25 cellular contexts compared by ENCODE assay signal in the genomic region with DNA sequence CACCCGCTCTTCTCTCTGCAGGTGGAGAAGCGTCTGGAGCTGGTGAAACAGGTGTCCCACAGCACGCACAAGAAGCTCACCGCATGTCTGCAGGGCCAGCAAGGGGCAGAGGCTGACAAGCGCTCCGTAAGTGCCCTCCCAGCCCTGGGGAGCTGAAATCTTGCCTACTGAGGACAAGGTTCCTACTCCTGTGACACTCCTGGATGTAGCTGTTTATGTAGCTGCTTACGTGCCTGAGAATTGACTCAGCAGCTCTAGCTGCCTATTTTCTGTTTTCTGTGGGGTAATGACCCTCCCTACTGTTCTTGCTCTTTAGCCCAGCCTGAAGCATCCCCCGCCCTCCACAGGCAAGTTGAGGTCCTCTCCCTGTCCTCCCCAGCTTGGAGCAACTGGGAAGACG.
"Had no signal": no experiment of that assay in that cellular context is flagged by ENCODE, and none has a peak within 500 bp of the region (broad histone marks: within the 10 kb centered on the region; RNA-seq: fewer than 3 reads in every experiment).

No MANE protein-coding gene starts in this region.

- DNase-seq: activated CD4-positive, alpha-beta memory T cell treated with anti-CD3 and anti-CD28 coated beads for 36 hours; activated CD4-positive, alpha-beta T cell treated with anti-CD3 and anti-CD28 coated beads for 48 hours; activated CD4-positive, CD25-positive, alpha-beta regulatory T cell treated with anti-CD3 and anti-CD28 coated beads, Interleukin-2, amount 50 U/mL, for 72 hours; activated CD8-positive, alpha-beta memory T cell treated with anti-CD3 and anti-CD28 coated beads for 24 hours; activated gamma-delta T cell; activated naive CD4-positive, alpha-beta T cell treated with anti-CD3 and anti-CD28 coated beads for 36 hours; activated naive CD8-positive, alpha-beta T cell treated with anti-CD3 and anti-CD28 coated beads for 36 hours; activated T-cell treated with anti-CD3 and anti-CD28 coated beads, Interleukin-2, amount 50 U/mL, for 4 hours; brain microvascular endothelial cell; MM.1S; NCI-H1105 treated with DMSO at 0.1 percent for 48 hours; NCI-H1436 treated with DMSO at 0.1 percent for 48 hours; NCI-H187; NCI-H2081; NCI-H2171; NCI-H2227 treated with DMSO at 0.1 percent for 48 hours; NCI-H510A; NCI-H526 treated with DMSO at 0.1 percent for 48 hours; Peyer's patch; SHP77 had no signal

- H3K27me3 ChIP-seq: brain microvascular endothelial cell, cardiac muscle cell, Peyer's patch, SJSA1 had no signal

- H3K27me3 Mint-ChIP-seq: activated CD4-positive, alpha-beta memory T cell treated with anti-CD3 and anti-CD28 coated beads for 36 hours; activated naive CD8-positive, alpha-beta T cell treated with anti-CD3 and anti-CD28 coated beads for 36 hours had no signal

- H3K36me3 Mint-ChIP-seq: activated CD4-positive, alpha-beta memory T cell treated with anti-CD3 and anti-CD28 coated beads for 36 hours; activated naive CD8-positive, alpha-beta T cell treated with anti-CD3 and anti-CD28 coated beads for 36 hours had no signal

- ATAC-seq: activated T-cell treated with anti-CD3 and anti-CD28 coated beads, Interleukin-2, amount 50 U/mL, for 4 hours; activated T-helper 17 cell treated with anti-CD3 and anti-CD28 coated beads, Interleukin-2, amount 50 U/mL, for 72 hours had no signal

- H3K4me1 Mint-ChIP-seq: activated naive CD8-positive, alpha-beta T cell treated with anti-CD3 and anti-CD28 coated beads for 36 hours; activated T-helper 17 cell treated with anti-CD3 and anti-CD28 coated beads, Interleukin-2, amount 50 U/mL, for 72 hours had no signal

- H3K4me1 ChIP-seq: Peyer's patch, SJSA1 had no signal

- H3K4me3 ChIP-seq: cardiac muscle cell, Peyer's patch, SJSA1 had no signal

- H3K27ac ChIP-seq: brain microvascular endothelial cell, cardiac muscle cell, Peyer's patch, SJSA1 had no signal

- H3K36me3 ChIP-seq: brain microvascular endothelial cell, cardiac muscle cell, Peyer's patch, SJSA1 had no signal

- H3K4me3 Mint-ChIP-seq: activated CD4-positive, alpha-beta memory T cell treated with anti-CD3 and anti-CD28 coated beads for 36 hours; activated naive CD4-positive, alpha-beta T cell treated with anti-CD3 and anti-CD28 coated beads for 36 hours; activated naive CD8-positive, alpha-beta T cell treated with anti-CD3 and anti-CD28 coated beads for 36 hours; activated T-cell treated with anti-CD3 and anti-CD28 coated beads, Interleukin-2, amount 50 U/mL, for 4 hours; activated T-helper 17 cell treated with anti-CD3 and anti-CD28 coated beads, Interleukin-2, amount 50 U/mL, for 72 hours; T-helper 1 cell treated with Interleukin-12 subunit alpha and Interleukin-12 subunit beta and Interleukin-4 antibody, amounts not matched to agents 30 μg/mL and 1 μg/mL, for 36 hours; WTC11 had no signal

- H3K27ac Mint-ChIP-seq: activated CD4-positive, alpha-beta memory T cell treated with anti-CD3 and anti-CD28 coated beads for 36 hours; activated naive CD4-positive, alpha-beta T cell treated with anti-CD3 and anti-CD28 coated beads for 36 hours; activated naive CD8-positive, alpha-beta T cell treated with anti-CD3 and anti-CD28 coated beads for 36 hours; activated T-helper 17 cell treated with anti-CD3 and anti-CD28 coated beads, Interleukin-2, amount 50 U/mL, for 72 hours; T-helper 1 cell treated with Interleukin-12 subunit alpha and Interleukin-12 subunit beta and Interleukin-4 antibody, amounts not matched to agents 30 μg/mL and 1 μg/mL, for 36 hours; WTC11 had no signal
